In genomic region chr1:198764748-198765147, GRCh38 we compare ENCODE assay signal across 27 cellular contexts.
DNase-seq lines count a peak whose midpoint lies in the region; ATAC-seq, FAIRE-seq and TF ChIP-seq lines count a peak whose summit lies in the region.
"Had no signal": no experiment of that assay in that cellular context is flagged by ENCODE, and none has a peak within 500 bp of the region (broad histone marks: within the 10 kb centered on the region; RNA-seq: fewer than 3 reads in every experiment).

No MANE protein-coding gene starts in this region.

- H3K27me3 ChIP-seq in ACC112 (ENCODE audit: insufficient read depth, low read length) (no peaks in the 10 kb centered on the region), Loucy (ENCODE audit: insufficient read depth, low read length, poor library complexity, severe bottlenecking) (no peaks in the 10 kb centered on the region), adipocyte (replicated peaks; ENCODE audit: control insufficient read depth, insufficient read depth, low read length) (no peaks in the 10 kb centered on the region)
- H3K27me3 ChIP-seq: adrenal gland, BE2C, body of pancreas, dorsolateral prefrontal cortex, SJSA1, tibial artery had no signal

- peak; percentile 45 for FAIRE-seq in GM18507 (lab: Jason Lieb, UNC)
- FAIRE-seq: islet of Langerhans had no signal

- H3K9ac ChIP-seq in Loucy (ENCODE audit: low read depth, low read length, poor library complexity, severe bottlenecking) (no peak overlapping the region), adipocyte (ENCODE audit: low read length) (no peak overlapping the region)

- H3K4me3 ChIP-seq in ACC112 (ENCODE audit: low read depth, low read length) (peak overlapping the region; percentile 11; the same call in 1 of the 2 replicates), Loucy (ENCODE audit: low read length, poor library complexity, severe bottlenecking) (no peak overlapping the region), adipocyte (ENCODE audit: low read length) (no peak overlapping the region)
- H3K4me3 ChIP-seq: adrenal gland, body of pancreas, GM23338, SJSA1, tibial artery had no signal

- H4K20me1 ChIP-seq in Loucy (ENCODE audit: insufficient read depth, low read length, poor library complexity, severe bottlenecking), result no peaks in the 10 kb centered on the region

- H3K9me2 ChIP-seq in Loucy (replicated peaks; ENCODE audit: low read depth, low read length), result no peaks in the 10 kb centered on the region

- DNase-seq in GM18507 (ENCODE audit: extremely low spot score, insufficient read length, low read depth) (no peak), adipocyte (ENCODE audit: low read depth) (peak; percentile 36), midbrain (lab: John Stamatoyannopoulos, UW) (no peak), DMS153 treated with DMSO at 0.1 percent for 48 hours (lab: John Stamatoyannopoulos, UW; ENCODE audit: unreplicated experiment) (no peak)
- DNase-seq in stimulated activated CD8-positive, alpha-beta memory T cell treated with anti-CD3 and anti-CD28 coated beads, Interleukin-4, amount 100 ng/mL, for 48 hours, result no peak
- DNase-seq: activated CD4-positive, CD25-positive, alpha-beta regulatory T cell treated with anti-CD3 and anti-CD28 coated beads, Interleukin-2, amount 50 U/mL, for 72 hours; activated gamma-delta T cell; activated T-cell treated with anti-CD3 and anti-CD28 coated beads for 4 hours; adrenal gland; BE2C; body of pancreas; DMS153; dorsolateral prefrontal cortex; GDM1; left ventricle myocardium superior; natural killer cell; NCI-H1105; NCI-H1930; NCI-H524 treated with DMSO at 0.1 percent for 48 hours; small intestine; tibial artery had no signal

- no peaks in the 10 kb centered on the region for H3K9me3 ChIP-seq in Loucy (ENCODE audit: insufficient read depth, low read depth, low read length)
- H3K9me3 ChIP-seq in adipocyte (ENCODE audit: control insufficient read depth, low read length), result no peaks in the 10 kb centered on the region
- H3K9me3 ChIP-seq: adrenal gland, BE2C, body of pancreas, SJSA1, tibial artery had no signal

- peak overlapping the region; percentile 19 for H3K4me2 ChIP-seq in Loucy (ENCODE audit: low read depth, low read length, poor library complexity, severe bottlenecking)
- H3K4me2 ChIP-seq: GM23338 had no signal

- no peaks in the 10 kb centered on the region for H3K79me2 ChIP-seq in ACC112 (ENCODE audit: control insufficient read depth, insufficient read depth, low read length, unreplicated experiment)
- no peaks in the 10 kb centered on the region for H3K79me2 ChIP-seq in Loucy (ENCODE audit: insufficient read depth, low read length)

- H3K36me3 ChIP-seq in ACC112 (ENCODE audit: insufficient read depth, low read length) (no peaks in the 10 kb centered on the region), Loucy (ENCODE audit: insufficient read depth, low read length) (no peaks in the 10 kb centered on the region), adipocyte (ENCODE audit: control insufficient read depth, insufficient read depth, low read length, severe bottlenecking) (no peaks in the 10 kb centered on the region)
- H3K36me3 ChIP-seq: adrenal gland, BE2C, SJSA1, tibial artery had no signal

- H3K27ac ChIP-seq in ACC112 (ENCODE audit: low read depth, low read length), result no peak overlapping the region
- H3K27ac ChIP-seq: adrenal gland, body of pancreas, SJSA1, tibial artery had no signal

- no peaks in the 10 kb centered on the region for H3F3A ChIP-seq in Loucy (ENCODE audit: low read depth)

- peak overlapping the region; percentile 30 for H2AFZ ChIP-seq in ACC112 (ENCODE audit: low read length, unreplicated experiment)
- H2AFZ ChIP-seq in Loucy (ENCODE audit: low read length), result no peak overlapping the region
- H2AFZ ChIP-seq: GM23338 had no signal

- ATAC-seq in GM19397 (IDR thresholded peaks at IDR 0.05; ENCODE audit: unreplicated experiment), result no peak
- ATAC-seq: body of pancreas, GM23338, left ventricle myocardium superior had no signal

- H3K4me1 ChIP-seq in ACC112 (ENCODE audit: control insufficient read depth, insufficient read depth, low read length, unreplicated experiment), result peaks cover 8% of the 10 kb centered on the region
- H3K4me1 ChIP-seq in Loucy (ENCODE audit: insufficient read depth, low read length, poor library complexity, severe bottlenecking), result peaks cover 16% of the 10 kb centered on the region
- H3K4me1 ChIP-seq in adipocyte (ENCODE audit: control insufficient read depth, insufficient read depth, low read length), result peaks cover 9% of the 10 kb centered on the region
- H3K4me1 ChIP-seq: adrenal gland, BE2C, body of pancreas, tibial artery had no signal

- TF ChIP-seq CTCF in Loucy (conservative IDR thresholded peaks at IDR 0.05; ENCODE audit: low read length), result no peak
